Comparison of ENCODE assay signal across 8 cellular contexts in the genomic region with DNA sequence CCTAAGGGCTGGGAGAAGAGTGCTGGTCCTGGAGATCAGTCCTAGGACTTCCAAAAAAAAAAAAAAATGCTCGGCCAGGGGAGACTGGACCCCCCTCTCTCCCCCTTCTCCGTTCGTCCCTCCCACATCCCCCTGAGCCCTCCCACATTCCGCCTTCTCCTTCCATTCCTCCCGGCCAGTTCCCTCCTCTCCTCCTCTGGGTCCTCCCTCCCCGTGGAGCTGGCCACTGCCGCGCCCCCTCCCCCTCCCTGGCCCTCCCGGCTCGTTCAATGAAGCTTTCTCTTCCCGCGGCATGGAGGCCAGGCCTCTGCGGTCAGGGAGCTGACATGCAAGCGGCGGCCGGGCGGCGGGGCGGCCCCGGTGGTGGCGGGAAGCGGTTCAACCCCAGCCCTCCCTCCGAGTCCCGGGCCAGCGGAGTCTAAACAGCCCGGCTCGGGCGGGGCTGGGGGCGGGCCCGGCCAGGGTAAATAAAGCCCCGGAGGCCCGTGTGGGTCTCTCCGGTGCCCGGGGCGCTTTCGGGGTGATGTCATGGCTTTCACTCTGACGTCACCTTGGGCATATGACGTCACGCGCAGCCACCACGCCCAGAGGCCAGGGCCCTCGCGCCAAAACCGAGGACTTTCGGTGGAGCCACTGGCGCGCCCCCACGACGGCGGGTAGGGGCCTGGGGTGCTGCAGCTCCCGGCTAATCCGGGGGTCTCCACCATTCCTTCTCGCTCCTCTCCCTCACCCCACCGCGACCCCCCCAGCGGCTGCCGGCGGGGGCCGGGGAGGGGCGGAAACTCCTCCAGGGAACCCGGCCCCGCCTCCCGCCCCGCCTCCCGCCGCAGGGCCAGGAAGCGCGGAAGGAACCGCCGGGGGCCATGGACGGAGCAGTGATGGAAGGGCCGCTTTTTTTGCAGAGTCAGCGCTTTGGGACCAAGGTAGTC. TPM values are rescaled to one million over a fixed set of nuclear protein-coding genes. Genes with fewer than 3 reads are reported as not detected.
A peak's percentile ranks its signal among the peaks of the same experiment; 100 is the strongest.
DNase-seq lines count a peak whose midpoint lies in the region; ATAC-seq and TF ChIP-seq lines count a peak whose summit lies in the region.

Gene DOK1 (plus strand): TSS at position 829 of the 929 bp plus-strand sequence. CDS start 35 bp downstream, at position 864.
A gene with protein sequence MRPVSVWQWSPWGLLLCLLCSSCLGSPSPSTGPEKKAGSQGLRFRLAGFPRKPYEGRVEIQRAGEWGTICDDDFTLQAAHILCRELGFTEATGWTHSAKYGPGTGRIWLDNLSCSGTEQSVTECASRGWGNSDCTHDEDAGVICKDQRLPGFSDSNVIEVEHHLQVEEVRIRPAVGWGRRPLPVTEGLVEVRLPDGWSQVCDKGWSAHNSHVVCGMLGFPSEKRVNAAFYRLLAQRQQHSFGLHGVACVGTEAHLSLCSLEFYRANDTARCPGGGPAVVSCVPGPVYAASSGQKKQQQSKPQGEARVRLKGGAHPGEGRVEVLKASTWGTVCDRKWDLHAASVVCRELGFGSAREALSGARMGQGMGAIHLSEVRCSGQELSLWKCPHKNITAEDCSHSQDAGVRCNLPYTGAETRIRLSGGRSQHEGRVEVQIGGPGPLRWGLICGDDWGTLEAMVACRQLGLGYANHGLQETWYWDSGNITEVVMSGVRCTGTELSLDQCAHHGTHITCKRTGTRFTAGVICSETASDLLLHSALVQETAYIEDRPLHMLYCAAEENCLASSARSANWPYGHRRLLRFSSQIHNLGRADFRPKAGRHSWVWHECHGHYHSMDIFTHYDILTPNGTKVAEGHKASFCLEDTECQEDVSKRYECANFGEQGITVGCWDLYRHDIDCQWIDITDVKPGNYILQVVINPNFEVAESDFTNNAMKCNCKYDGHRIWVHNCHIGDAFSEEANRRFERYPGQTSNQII (minus strand): TSS at position 51 of the 929 bp plus-strand sequence. CDS start 1,308 bp downstream, outside the sequence.

- no peaks in the 10 kb centered on the region for H3K4me1 ChIP-seq in endocrine pancreas (ENCODE audit: control insufficient read depth, insufficient read depth, low read length)

- peak within 1 kb of the TSS; percentile 60 for H3K9ac ChIP-seq in endocrine pancreas (ENCODE audit: control insufficient read depth, insufficient read depth, low read length)

- H3K27me3 ChIP-seq in AG04450 (ENCODE audit: control insufficient read depth, insufficient read depth, low read length) (no peaks in the 10 kb centered on the region), endocrine pancreas (ENCODE audit: control insufficient read depth, insufficient read depth, low read length) (no peaks in the 10 kb centered on the region)

- POLR2A ChIA-PET in AG04450 (lab: Yijun Ruan, JAX) = interaction anchor here (0.6 to 1.2 kb wide), 12 partner anchors 13 to 97 kb away, joined by 3 to 15 read pairs (median 5); no protein-coding TSS in a partner anchor

- no peaks in the 10 kb centered on the region for H3K36me3 ChIP-seq in endocrine pancreas (ENCODE audit: control insufficient read depth, insufficient read depth, low read length)

- peaks cover 24% of the 10 kb centered on the region for H3K4me1 Mint-ChIP-seq in mesothelial cell of epicardium

- H3K27ac ChIP-seq in AG04450 (ENCODE audit: low read depth, low read length) = peak within 1 kb of the TSS; percentile 91

- peaks cover 19% of the 10 kb centered on the region for H3K27me3 Mint-ChIP-seq in mesothelial cell of epicardium (ENCODE audit: low read depth)

- H3K4me3 ChIP-seq in AG04450 (ENCODE audit: low read depth, low read length) (peak within 1 kb of the TSS; percentile 97), endocrine pancreas (ENCODE audit: control insufficient read depth, insufficient read depth, low read length) (peak within 1 kb of the TSS; percentile 45)

- peak within 1 kb of the TSS; percentile 79 for H3K4me3 Mint-ChIP-seq in mesothelial cell of epicardium

- H3K27ac Mint-ChIP-seq in mesothelial cell of epicardium = peak within 1 kb of the TSS; percentile 87

- peaks cover 3% of the 10 kb centered on the region for H3K36me3 Mint-ChIP-seq in mesothelial cell of epicardium

- peak; percentile 33 for ATAC-seq in GM18861 (IDR thresholded peaks at IDR 0.05; ENCODE audit: unreplicated experiment)
- ATAC-seq in HG03103 (IDR thresholded peaks at IDR 0.05; ENCODE audit: low read depth, unreplicated experiment) = peak; percentile 43

- peaks cover 4% of the 10 kb centered on the region; the same call in 1 of the 2 replicates for H3K9me3 ChIP-seq in AG04450 (ENCODE audit: control insufficient read depth, insufficient read depth, low read length)
- no peaks in the 10 kb centered on the region for H3K9me3 ChIP-seq in endocrine pancreas (ENCODE audit: control insufficient read depth, low read length)

- no peaks in the 10 kb centered on the region for H3K9me3 Mint-ChIP-seq in mesothelial cell of epicardium

- no peak for TF ChIP-seq CTCF in AG04450 (IDR thresholded peaks at IDR 0.05; ENCODE audit: low read depth, low read length)
- TF ChIP-seq CTCF in mesothelial cell of epicardium (IDR thresholded peaks at IDR 0.05; ENCODE audit: unreplicated experiment) = no peak

- CTCF ChIA-PET in AG04450 (lab: Charles Lee) = interaction anchor here (0.6 to 1.0 kb wide), 5 partner anchors 22 to 322 kb away, joined by 4 to 10 read pairs (median 5); no protein-coding TSS in a partner anchor

- DNase-seq in AG04450 (ENCODE audit: low read depth, low spot score) (peak; percentile 83), NCI-H82 treated with DMSO at 0.1 percent for 48 hours (lab: John Stamatoyannopoulos, UW; ENCODE audit: unreplicated experiment) (peak; percentile 53), mesothelial cell of epicardium (ENCODE audit: low spot score in 2 of 2, unreplicated experiment in 2 of 2) (peak; percentile 65 to 82)
- DNase-seq in activated CD8-positive, alpha-beta memory T cell treated with anti-CD3 and anti-CD28 coated beads, Interleukin-2, amount 50 U/mL, for 1 hour (ENCODE audit: extremely low read depth) = peak; percentile 47
- peak; percentile 67 to 75 for DNase-seq in stimulated activated CD8-positive, alpha-beta memory T cell treated with anti-CD3 and anti-CD28 coated beads, Interleukin-15, amount 100 ng/mL, for 48 hours (ENCODE audit: low read depth in 2 of 2)

RNA-seq across cellular contexts. Expression of gene DOK1, which starts in this region (rescaled TPM):
- polyA plus RNA-seq in AG04450 (2011; rRNA removed) = 16.8 and 24.4 TPM in 2 replicates
- polyA minus RNA-seq in AG04450 (2011; rRNA and poly(A)+ RNA removed) = 20.9 and 31.4 TPM in 2 replicates
- 10.7 to 11.9 TPM (median 10.8 TPM) in 3 replicates for total RNA-seq in mesothelial cell of epicardium

RNA-seq across cellular contexts. Expression of the second gene that starts in this region (rescaled TPM):
- 41.1 and 46.2 TPM in 2 replicates for polyA plus RNA-seq in AG04450 (2011; rRNA removed)
- polyA minus RNA-seq in AG04450 (2011; rRNA and poly(A)+ RNA removed) = 31.0 and 43.9 TPM in 2 replicates
- total RNA-seq in mesothelial cell of epicardium = 20.3 to 26.7 TPM (median 21.9 TPM) in 3 replicates

Comparison
In these comparisons a context has a peak if more than half of its experiments do, and no peak if none do; other contexts are left out.
1. Peak in every context shown above with its lines: DNase-seq, ATAC-seq, H3K4me3 ChIP-seq and H3K27ac ChIP-seq.